8 cellular contexts compared by ENCODE assay signal in the genomic region with DNA sequence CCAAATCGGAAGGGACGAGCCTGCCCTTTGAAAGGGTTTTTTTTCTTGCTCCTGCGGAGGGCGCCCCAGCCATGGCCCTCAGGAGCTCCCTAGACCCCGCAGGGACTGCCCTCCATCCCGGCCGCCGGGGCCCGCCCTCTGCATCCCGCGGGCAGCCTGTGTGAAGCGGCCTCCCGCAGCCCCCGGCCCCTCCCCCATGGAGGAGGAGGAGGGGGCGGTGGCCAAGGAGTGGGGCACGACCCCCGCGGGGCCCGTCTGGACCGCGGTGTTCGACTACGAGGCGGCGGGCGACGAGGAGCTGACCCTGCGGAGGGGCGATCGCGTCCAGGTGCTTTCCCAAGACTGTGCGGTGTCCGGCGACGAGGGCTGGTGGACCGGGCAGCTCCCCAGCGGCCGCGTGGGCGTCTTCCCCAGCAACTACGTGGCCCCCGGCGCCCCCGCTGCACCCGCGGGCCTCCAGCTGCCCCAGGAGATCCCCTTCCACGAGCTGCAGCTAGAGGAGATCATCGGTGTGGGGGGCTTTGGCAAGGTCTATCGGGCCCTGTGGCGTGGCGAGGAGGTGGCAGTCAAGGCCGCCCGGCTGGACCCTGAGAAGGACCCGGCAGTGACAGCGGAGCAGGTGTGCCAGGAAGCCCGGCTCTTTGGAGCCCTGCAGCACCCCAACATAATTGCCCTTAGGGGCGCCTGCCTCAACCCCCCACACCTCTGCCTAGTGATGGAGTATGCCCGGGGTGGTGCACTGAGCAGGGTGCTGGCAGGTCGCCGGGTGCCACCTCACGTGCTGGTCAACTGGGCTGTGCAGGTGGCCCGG. TPM values are rescaled to one million over a fixed set of nuclear protein-coding genes. Genes with fewer than 3 reads are reported as not detected.
DNase-seq lines count a peak whose midpoint lies in the region; ATAC-seq and FAIRE-seq lines count a peak whose summit lies in the region.

No MANE protein-coding gene starts in this region.

- peaks cover 21% of the 10 kb centered on the region for H3K4me1 Mint-ChIP-seq in T-helper 17 cell
- peaks cover 23 to 36% of the 10 kb centered on the region in 2 donors for H3K4me1 Mint-ChIP-seq in effector memory CD8-positive, alpha-beta T cell (ENCODE audit: low read depth in 2 of 2)

- no peaks in the 10 kb centered on the region for H3K36me3 Mint-ChIP-seq in T-helper 17 cell (ENCODE audit: low read depth)
- H3K36me3 Mint-ChIP-seq in effector memory CD8-positive, alpha-beta T cell (ENCODE audit: insufficient read depth) = peaks cover 14% of the 10 kb centered on the region

- H3K27ac Mint-ChIP-seq in T-helper 17 cell = no peak overlapping the region
- peak overlapping the region; percentile 19 to 70 for H3K27ac Mint-ChIP-seq in effector memory CD8-positive, alpha-beta T cell

- no peaks in the 10 kb centered on the region for H3K36me3 ChIP-seq in muscle layer of colon (ENCODE audit: insufficient read depth, low read length)

- H3K9ac ChIP-seq in muscle layer of colon (ENCODE audit: low read length) = no peak overlapping the region

- ATAC-seq in HG03280 (IDR thresholded peaks at IDR 0.05; ENCODE audit: unreplicated experiment) = peak; percentile 7
- ATAC-seq in T-helper 17 cell = no peak
- no peak for ATAC-seq in effector memory CD8-positive, alpha-beta T cell (replicated peaks)
- no peak for ATAC-seq in activated CD4-positive, CD25-positive, alpha-beta regulatory T cell treated with anti-CD3 and anti-CD28 coated beads, Interleukin-2, amount 50 U/mL, for 24 hours

- DNase-seq in stimulated activated CD4-positive, alpha-beta T cell treated with anti-CD3 and anti-CD28 coated beads, Interleukin-12 subunit alpha, Interleukin-12 subunit beta, amount 100 ng/mL, for 4 hours = peak; percentile 24
- DNase-seq in stimulated activated CD4-positive, alpha-beta T cell treated with anti-CD3 and anti-CD28 coated beads, Interleukin-2, amount 100 ng/mL, for 48 hours = no peak
- DNase-seq in T-helper 17 cell = no peak
- no peak for DNase-seq in effector memory CD8-positive, alpha-beta T cell
- peak; percentile 43 for DNase-seq in urothelium cell line (ENCODE audit: low spot score)

- no peak overlapping the region for H3K27ac ChIP-seq in muscle layer of colon (ENCODE audit: low read depth, low read length)

- FAIRE-seq in urothelium cell line (lab: Jason Lieb, UNC) = no peak

- no peaks in the 10 kb centered on the region for H3K27me3 ChIP-seq in muscle layer of colon (ENCODE audit: control insufficient read depth in 1 of 2, insufficient read depth in 2 of 2, low read length in 2 of 2)

- H3K4me1 ChIP-seq in muscle layer of colon (ENCODE audit: insufficient read depth, low read length) = peaks cover 12% of the 10 kb centered on the region

- no peaks in the 10 kb centered on the region for H3K27me3 Mint-ChIP-seq in T-helper 17 cell
- H3K27me3 Mint-ChIP-seq in effector memory CD8-positive, alpha-beta T cell = no peaks in the 10 kb centered on the region

- H3K9me3 Mint-ChIP-seq in effector memory CD8-positive, alpha-beta T cell = no peaks in the 10 kb centered on the region

- peak overlapping the region; percentile 40 to 55 for H3K4me3 ChIP-seq in muscle layer of colon (ENCODE audit: low read depth in 1 of 2, low read length in 2 of 2)

- H3K9me3 ChIP-seq in T-helper 17 cell (ENCODE audit: control insufficient read depth, low read length, poor library complexity, severe bottlenecking) (no peaks in the 10 kb centered on the region), muscle layer of colon (ENCODE audit: low read length) (no peaks in the 10 kb centered on the region)

- peak overlapping the region; percentile 79 for H3K4me3 Mint-ChIP-seq in T-helper 17 cell
- H3K4me3 Mint-ChIP-seq in effector memory CD8-positive, alpha-beta T cell = peak overlapping the region; percentile 67 to 72

RNA-seq across cellular contexts. Expression of a gene that starts 0.8 kb away (rescaled TPM):
- 10 to 100 TPM; 20.7 to 28.5 TPM for total RNA-seq in T-helper 17 cell

RNA-seq across cellular contexts. Expression of a gene that starts 26.1 kb away (rescaled TPM):
- not detected for total RNA-seq in T-helper 17 cell

RNA-seq across cellular contexts. Expression of a gene that starts 34.4 kb away (rescaled TPM):
- 1 to 10 TPM in 1 of 2 donors, under 1 TPM in 1; 0.77 to 1.5 TPM for total RNA-seq in T-helper 17 cell

Comparison
In these comparisons a context has a peak if more than half of its experiments do, and no peak if none do; other contexts are left out.
1. DNase-seq: peak in stimulated activated CD4-positive, alpha-beta T cell treated with anti-CD3 and anti-CD28 coated beads, Interleukin-12 subunit alpha, Interleukin-12 subunit beta, amount 100 ng/mL, for 4 hours (single experiment) and urothelium cell line (single experiment); none in stimulated activated CD4-positive, alpha-beta T cell treated with anti-CD3 and anti-CD28 coated beads, Interleukin-2, amount 100 ng/mL, for 48 hours (0 of 2), T-helper 17 cell (0 of 3) and effector memory CD8-positive, alpha-beta T cell (0 of 3).